14 cellular contexts compared by ENCODE assay signal in the genomic region with DNA sequence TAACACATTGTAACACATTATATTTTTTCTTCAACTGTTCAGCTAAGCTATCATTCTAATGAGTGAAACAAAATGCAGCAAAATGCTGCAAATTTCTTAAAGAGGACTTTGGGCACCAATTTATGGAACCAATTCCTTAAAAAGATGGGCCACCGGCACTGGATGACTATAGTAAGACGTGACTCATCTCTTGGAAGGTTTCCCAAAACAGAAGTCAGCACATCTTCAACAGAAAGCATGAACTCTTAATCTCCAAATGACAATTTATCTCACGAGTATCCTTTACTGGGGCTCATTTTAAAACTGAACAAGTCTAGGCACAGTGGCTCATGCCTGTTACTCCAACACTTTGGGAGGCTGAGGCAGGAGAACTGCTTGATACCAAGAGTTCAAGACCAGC.
A peak's percentile ranks its signal among the peaks of the same experiment; 100 is the strongest.
DNase-seq lines count a peak whose midpoint lies in the region; ATAC-seq, FAIRE-seq and TF ChIP-seq lines count a peak whose summit lies in the region.
"Had no signal": no experiment of that assay in that cellular context is flagged by ENCODE, and none has a peak within 500 bp of the region (broad histone marks: within the 10 kb centered on the region; RNA-seq: fewer than 3 reads in every experiment).

No MANE protein-coding gene starts in this region.

- no peak overlapping the region for H3K4me3 ChIP-seq in AG04450 (ENCODE audit: low read depth, low read length)
- H3K4me3 ChIP-seq: BLaER1, heart left ventricle had no signal

- H3K9me3 ChIP-seq in AG04450 (ENCODE audit: control insufficient read depth, insufficient read depth, low read length): no peaks in the 10 kb centered on the region
- H3K9me3 ChIP-seq: BLaER1, heart left ventricle, neutrophil had no signal

- H3K27ac ChIP-seq in AG04450 (ENCODE audit: low read depth, low read length): no peak overlapping the region
- H3K27ac ChIP-seq: BLaER1, neutrophil had no signal

- peak; percentile 46 for DNase-seq in AG04450 (ENCODE audit: low read depth, low spot score)
- DNase-seq in HPDE6-E6E7 (ENCODE audit: extremely low spot score): peak; percentile 45
- DNase-seq in amniotic stem cell (lab: John Stamatoyannopoulos, UW): peak; percentile 55
- DNase-seq in hepatic stellate cell (ENCODE audit: low spot score): peak; percentile 40
- no peak for DNase-seq in natural killer cell treated with Interleukin-12 subunit alpha and Interleukin-12 subunit beta and Interleukin-15 and Interleukin-18, amount 100 ng/mL, for 72 hours (ENCODE audit: low spot score)
- DNase-seq in D341Med (ENCODE audit: low spot score): no peak
- DNase-seq in H54 (ENCODE audit: insufficient read length, low spot score): no peak
- DNase-seq: activated naive CD8-positive, alpha-beta T cell treated with anti-CD3 and anti-CD28 coated beads, Interleukin-2, amount 10 ng/mL, durations not matched to agents 7 days and 5 days; heart left ventricle; left ventricle myocardium superior; NCI-H69 had no signal

- CTCF ChIA-PET in AG04450 (lab: Charles Lee): interaction anchor here (3.3 kb wide), 1 partner anchor 35 kb away, joined by 13 read pairs; no protein-coding TSS in a partner anchor

- no peak for FAIRE-seq in H54 (lab: Jason Lieb, UNC)

- POLR2A ChIA-PET in AG04450 (lab: Yijun Ruan, JAX): no interaction called here

- ATAC-seq in GM21723 (IDR thresholded peaks at IDR 0.05; ENCODE audit: unreplicated experiment): no peak
- no peak for ATAC-seq in natural killer cell treated with Interleukin-12 subunit alpha and Interleukin-12 subunit beta and Interleukin-15 and Interleukin-18, amount 100 ng/mL, for 72 hours
- ATAC-seq: left ventricle myocardium superior had no signal

- H3K9me3 Mint-ChIP-seq in natural killer cell treated with Interleukin-12 subunit alpha and Interleukin-12 subunit beta and Interleukin-15 and Interleukin-18, amount 100 ng/mL, for 72 hours: no peaks in the 10 kb centered on the region
- H3K9me3 Mint-ChIP-seq: activated naive CD8-positive, alpha-beta T cell treated with anti-CD3 and anti-CD28 coated beads, Interleukin-2, amount 10 ng/mL, durations not matched to agents 7 days and 5 days had no signal

- H3K4me3 Mint-ChIP-seq in natural killer cell treated with Interleukin-12 subunit alpha and Interleukin-12 subunit beta and Interleukin-15 and Interleukin-18, amount 100 ng/mL, for 72 hours: no peak overlapping the region
- H3K4me3 Mint-ChIP-seq: activated naive CD8-positive, alpha-beta T cell treated with anti-CD3 and anti-CD28 coated beads, Interleukin-2, amount 10 ng/mL, durations not matched to agents 7 days and 5 days had no signal

- H3K36me3 Mint-ChIP-seq in natural killer cell treated with Interleukin-12 subunit alpha and Interleukin-12 subunit beta and Interleukin-15 and Interleukin-18, amount 100 ng/mL, for 72 hours: no peaks in the 10 kb centered on the region

- no peak for TF ChIP-seq POLR2A in H54 (IDR thresholded peaks at IDR 0.05; ENCODE audit: low read depth, low read length)

- TF ChIP-seq CTCF in AG04450 (IDR thresholded peaks at IDR 0.05; ENCODE audit: low read depth, low read length): no peak

- no peaks in the 10 kb centered on the region for H3K27me3 ChIP-seq in AG04450 (ENCODE audit: control insufficient read depth, insufficient read depth, low read length)
- H3K27me3 ChIP-seq: BLaER1, heart left ventricle, neutrophil had no signal

- peaks cover 0 to 5% of the 10 kb centered on the region in 2 donors for H3K27me3 Mint-ChIP-seq in natural killer cell treated with Interleukin-12 subunit alpha and Interleukin-12 subunit beta and Interleukin-15 and Interleukin-18, amount 100 ng/mL, for 72 hours
- H3K27me3 Mint-ChIP-seq: activated naive CD8-positive, alpha-beta T cell treated with anti-CD3 and anti-CD28 coated beads, Interleukin-2, amount 10 ng/mL, durations not matched to agents 7 days and 5 days had no signal

- no peaks in the 10 kb centered on the region for H3K4me1 Mint-ChIP-seq in natural killer cell treated with Interleukin-12 subunit alpha and Interleukin-12 subunit beta and Interleukin-15 and Interleukin-18, amount 100 ng/mL, for 72 hours (ENCODE audit: low read depth in 2 of 2)
- H3K4me1 Mint-ChIP-seq: activated naive CD8-positive, alpha-beta T cell treated with anti-CD3 and anti-CD28 coated beads, Interleukin-2, amount 10 ng/mL, durations not matched to agents 7 days and 5 days had no signal

- H3K27ac Mint-ChIP-seq in natural killer cell treated with Interleukin-12 subunit alpha and Interleukin-12 subunit beta and Interleukin-15 and Interleukin-18, amount 100 ng/mL, for 72 hours: no peak overlapping the region
- H3K27ac Mint-ChIP-seq: activated naive CD8-positive, alpha-beta T cell treated with anti-CD3 and anti-CD28 coated beads, Interleukin-2, amount 10 ng/mL, durations not matched to agents 7 days and 5 days had no signal

Comparison
In these comparisons a context has a peak if more than half of its experiments do, and no peak if none do; other contexts are left out.
1. DNase-seq: peak in AG04450 (single experiment), HPDE6-E6E7 (single experiment), amniotic stem cell (single experiment) and hepatic stellate cell (single experiment); none in natural killer cell treated with Interleukin-12 subunit alpha and Interleukin-12 subunit beta and Interleukin-15 and Interleukin-18, amount 100 ng/mL, for 72 hours (single experiment), D341Med (single experiment) and H54 (single experiment).